ENCODE assay signal across 12 cellular contexts in genomic region chr6:137951064-137951597, GRCh38.
DNase-seq lines count a peak whose midpoint lies in the region; ATAC-seq and TF ChIP-seq lines count a peak whose summit lies in the region.
"Had no signal": no experiment of that assay in that cellular context is flagged by ENCODE, and none has a peak within 500 bp of the region (broad histone marks: within the 10 kb centered on the region; RNA-seq: fewer than 3 reads in every experiment).

No MANE protein-coding gene starts in this region.

- WGBS in IMR-90 (ENCODE audit: extremely low coverage in 2 of 2, insufficient read length in 1 of 2), 2 experiments: 44% methylated on average over 3 of the region's 3 CpGs; no CpG with 5 or more reads in 1 of the 2 experiments
- WGBS in body of pancreas, 2 donors: 68 to 84% methylated on average over 3 of the region's 3 CpGs

- no peak overlapping the region for H3K4me3 Mint-ChIP-seq in memory B cell
- no peak overlapping the region for H3K4me3 Mint-ChIP-seq in stimulated activated naive CD8-positive, alpha-beta T cell treated with anti-CD3 and anti-CD28 coated beads, Interleukin-15, amount 100 ng/mL, for 72 hours

- no peak for TF ChIP-seq RAD21 in IMR-90 (IDR thresholded peaks at IDR 0.05; ENCODE audit: low read length)

- H3K27ac ChIP-seq in IMR-90 (ENCODE audit: insufficient read depth, low read length): no peak overlapping the region
- H3K27ac ChIP-seq in body of pancreas: no peak overlapping the region
- H3K27ac ChIP-seq: gastroesophageal sphincter, SJSA1 had no signal

- H3K23ac ChIP-seq in IMR-90 (ENCODE audit: low read depth, low read length): no peak overlapping the region

- no peak overlapping the region for H3K9ac ChIP-seq in IMR-90 (ENCODE audit: low read depth, low read length)

- POLR2A ChIA-PET in IMR-90 (lab: Charles Lee; ENCODE audit: unreplicated experiment): interaction anchor here (0.6 kb wide), 1 partner anchor 221 kb away, joined by 3 read pairs; no protein-coding TSS in a partner anchor

- no peak overlapping the region for H4K8ac ChIP-seq in IMR-90 (ENCODE audit: low read depth in 2 of 2, low read length in 2 of 2)

- H4K5ac ChIP-seq in IMR-90 (ENCODE audit: low read depth, low read length): no peak overlapping the region

- H2AK5ac ChIP-seq in IMR-90 (ENCODE audit: low read depth, low read length): no peak overlapping the region

- DNase-seq in IMR-90 (no peak), memory B cell (ENCODE audit: low spot score in 2 of 2) (peak in 1 of 2 donors; percentile 32), activated gamma-delta T cell treated with Interleukin-2 at 50 U/mL for 16 hours (no peak), BE2C (no peak), body of pancreas (no peak)
- DNase-seq in stimulated activated naive CD8-positive, alpha-beta T cell treated with anti-CD3 and anti-CD28 coated beads, Interleukin-15, amount 100 ng/mL, for 72 hours: no peak
- DNase-seq: DMS79, NCI-H1092 had no signal

- no peak overlapping the region for H2BK5ac ChIP-seq in IMR-90 (ENCODE audit: low read depth, low read length, poor library complexity, severe bottlenecking)

- no TSS peak for BruUV-seq in IMR-90 (replicated peaks; lab: Mats Ljungman, UMichigan)

- peak; percentile 47 for ATAC-seq in GM18861 (IDR thresholded peaks at IDR 0.05; ENCODE audit: unreplicated experiment)
- ATAC-seq in GM21825 (IDR thresholded peaks at IDR 0.05; ENCODE audit: unreplicated experiment): peak; percentile 59
- ATAC-seq in IMR-90 (ENCODE audit: low read depth): no peak
- peak; percentile 88 for ATAC-seq in memory B cell (ENCODE audit: low read depth)
- ATAC-seq in stimulated activated naive CD8-positive, alpha-beta T cell treated with anti-CD3 and anti-CD28 coated beads, Interleukin-15, amount 100 ng/mL, for 72 hours: no peak
- ATAC-seq in body of pancreas: no peak
- ATAC-seq: gastroesophageal sphincter had no signal

- H3K36me3 Mint-ChIP-seq in memory B cell: no peaks in the 10 kb centered on the region

- H3K36me3 ChIP-seq in IMR-90 (ENCODE audit: control insufficient read depth, insufficient read depth, low read length): no peaks in the 10 kb centered on the region
- no peaks in the 10 kb centered on the region for H3K36me3 ChIP-seq in BE2C
- H3K36me3 ChIP-seq in body of pancreas (replicated peaks in 1 of 2; ENCODE audit: insufficient read depth in 1 of 2, low read depth in 2 of 2): no peaks in the 10 kb centered on the region
- H3K36me3 ChIP-seq: gastroesophageal sphincter, SJSA1 had no signal

- in situ Hi-C loops in IMR-90 (cut with MboI; ENCODE audit: low sequenced_read_pairs): no loop called here

- no peaks in the 10 kb centered on the region for H3K9me1 ChIP-seq in IMR-90 (ENCODE audit: insufficient read depth, low read length)

- H3K4me1 ChIP-seq in IMR-90 (ENCODE audit: control insufficient read depth, insufficient read depth, low read length) (no peaks in the 10 kb centered on the region), BE2C (no peaks in the 10 kb centered on the region), body of pancreas (no peaks in the 10 kb centered on the region)
- H3K4me1 ChIP-seq: gastroesophageal sphincter, SJSA1 had no signal

- no peak for TF ChIP-seq CTCF in IMR-90 (conservative IDR thresholded peaks at IDR 0.05; ENCODE audit: low read depth, low read length)
- TF ChIP-seq CTCF in BE2C (IDR thresholded peaks at IDR 0.05; ENCODE audit: low read depth, low read length): no peak
- TF ChIP-seq CTCF in body of pancreas (IDR thresholded peaks at IDR 0.05): no peak

- no peak overlapping the region for H3K56ac ChIP-seq in IMR-90 (ENCODE audit: extremely low read depth, insufficient read depth, low read length)

- H2BK20ac ChIP-seq in IMR-90 (ENCODE audit: low read depth, low read length): no peak overlapping the region

- H4K91ac ChIP-seq in IMR-90 (ENCODE audit: insufficient read depth, low read depth, low read length): no peak overlapping the region

- H3K4me3 ChIP-seq in IMR-90 (ENCODE audit: insufficient read depth, low read depth, low read length): no peak overlapping the region
- no peak overlapping the region for H3K4me3 ChIP-seq in BE2C (ENCODE audit: low read depth, low read length)
- H3K4me3 ChIP-seq in body of pancreas: no peak overlapping the region
- H3K4me3 ChIP-seq: gastroesophageal sphincter, SJSA1 had no signal

- no peaks in the 10 kb centered on the region for H4K20me1 ChIP-seq in IMR-90 (ENCODE audit: insufficient read depth, low read length)

- no peak overlapping the region for H3K4me2 ChIP-seq in IMR-90 (ENCODE audit: low read depth, low read length)

- no peak for TF ChIP-seq POLR2A in IMR-90 (IDR thresholded peaks at IDR 0.05; ENCODE audit: low read depth, low read length)
- TF ChIP-seq POLR2A in body of pancreas (IDR thresholded peaks at IDR 0.05): no peak

- peaks cover 2% of the 10 kb centered on the region; the same call in 1 of the 2 replicates for H3K9me3 ChIP-seq in IMR-90 (ENCODE audit: control insufficient read depth, insufficient read depth, low read length)
- H3K9me3 ChIP-seq in BE2C: no peaks in the 10 kb centered on the region
- H3K9me3 ChIP-seq in body of pancreas: no peaks in the 10 kb centered on the region
- H3K9me3 ChIP-seq: gastroesophageal sphincter, SJSA1 had no signal

- H3K79me1 ChIP-seq in IMR-90 (ENCODE audit: low read depth in 1 of 2, low read length in 2 of 2): no peaks in the 10 kb centered on the region

- intact Hi-C loops in IMR-90 (cut with micrococcal nuclease): no loop called here
- intact Hi-C loops in body of pancreas (cut with DNase I): no loop called here

- H3K18ac ChIP-seq in IMR-90 (ENCODE audit: low read depth, low read length): no peak overlapping the region

- peaks cover 16% of the 10 kb centered on the region for H3K4me1 Mint-ChIP-seq in memory B cell
- peaks cover 36% of the 10 kb centered on the region for H3K4me1 Mint-ChIP-seq in stimulated activated naive CD8-positive, alpha-beta T cell treated with anti-CD3 and anti-CD28 coated beads, Interleukin-15, amount 100 ng/mL, for 72 hours

- dilution Hi-C loops in IMR-90 (cut with HindIII; ENCODE audit: low sequenced_read_pairs, unreplicated experiment): no loop called here

- H2AFZ ChIP-seq in IMR-90 (replicated peaks; ENCODE audit: low read length, poor library complexity): peak overlapping the region; percentile 23

- H2BK15ac ChIP-seq in IMR-90 (ENCODE audit: low read depth, low read length): no peak overlapping the region

- H2BK120ac ChIP-seq in IMR-90 (ENCODE audit: low read depth, low read length): no peak overlapping the region

- H3K27me3 ChIP-seq in IMR-90 (ENCODE audit: control insufficient read depth, insufficient read depth, low read length) (peaks cover 23% of the 10 kb centered on the region), BE2C (no peaks in the 10 kb centered on the region), body of pancreas (no peaks in the 10 kb centered on the region)
- H3K27me3 ChIP-seq: gastroesophageal sphincter, SJSA1 had no signal

- no peaks in the 10 kb centered on the region for H3K27me3 Mint-ChIP-seq in memory B cell
- H3K27me3 Mint-ChIP-seq in stimulated activated naive CD8-positive, alpha-beta T cell treated with anti-CD3 and anti-CD28 coated beads, Interleukin-15, amount 100 ng/mL, for 72 hours: no peaks in the 10 kb centered on the region

- no peak overlapping the region for H3K4ac ChIP-seq in IMR-90 (ENCODE audit: low read depth, low read length)

- no peak overlapping the region for H3K27ac Mint-ChIP-seq in memory B cell
- no peak overlapping the region for H3K27ac Mint-ChIP-seq in stimulated activated naive CD8-positive, alpha-beta T cell treated with anti-CD3 and anti-CD28 coated beads, Interleukin-15, amount 100 ng/mL, for 72 hours

- H2AK9ac ChIP-seq in IMR-90 (replicated peaks; ENCODE audit: low read depth, low read length, poor library complexity): no peak overlapping the region

- no peak overlapping the region for H3K14ac ChIP-seq in IMR-90 (replicated peaks; ENCODE audit: low read depth, low read length)

- no peaks in the 10 kb centered on the region for H3K9me3 Mint-ChIP-seq in memory B cell
- peaks cover 0 to 4% of the 10 kb centered on the region in 2 donors for H3K9me3 Mint-ChIP-seq in stimulated activated naive CD8-positive, alpha-beta T cell treated with anti-CD3 and anti-CD28 coated beads, Interleukin-15, amount 100 ng/mL, for 72 hours

- CTCF ChIA-PET in IMR-90 (lab: Yijun Ruan, JAX): no interaction called here

TF ChIP-seq in IMR-90, 13 proteins besides CTCF, POLR2A, EP300 and RAD21:
- TF ChIP-seq RCOR1 (IDR thresholded peaks at IDR 0.05; ENCODE audit: insufficient replicate concordance, low read length) (no peak), MAFK (IDR thresholded peaks at IDR 0.05; ENCODE audit: low read depth, low read length) (no peak), RFX5 (IDR thresholded peaks at IDR 0.05; ENCODE audit: low read depth, low read length) (no peak), MAZ (IDR thresholded peaks at IDR 0.05; ENCODE audit: borderline replicate concordance, low read depth, low read length) (no peak), ELK1 (IDR thresholded peaks at IDR 0.05; ENCODE audit: borderline replicate concordance, low read depth, low read length) (no peak)

Comparison
In these comparisons a context has a peak if more than half of its experiments do, and no peak if none do; other contexts are left out.
1. ATAC-seq: peak in GM18861 (single experiment), GM21825 (single experiment) and memory B cell (single experiment); none in IMR-90 (single experiment), stimulated activated naive CD8-positive, alpha-beta T cell treated with anti-CD3 and anti-CD28 coated beads, Interleukin-15, amount 100 ng/mL, for 72 hours (single experiment) and body of pancreas (single experiment).